Comparison of ENCODE assay signal across 6 cellular contexts in the genomic region with DNA sequence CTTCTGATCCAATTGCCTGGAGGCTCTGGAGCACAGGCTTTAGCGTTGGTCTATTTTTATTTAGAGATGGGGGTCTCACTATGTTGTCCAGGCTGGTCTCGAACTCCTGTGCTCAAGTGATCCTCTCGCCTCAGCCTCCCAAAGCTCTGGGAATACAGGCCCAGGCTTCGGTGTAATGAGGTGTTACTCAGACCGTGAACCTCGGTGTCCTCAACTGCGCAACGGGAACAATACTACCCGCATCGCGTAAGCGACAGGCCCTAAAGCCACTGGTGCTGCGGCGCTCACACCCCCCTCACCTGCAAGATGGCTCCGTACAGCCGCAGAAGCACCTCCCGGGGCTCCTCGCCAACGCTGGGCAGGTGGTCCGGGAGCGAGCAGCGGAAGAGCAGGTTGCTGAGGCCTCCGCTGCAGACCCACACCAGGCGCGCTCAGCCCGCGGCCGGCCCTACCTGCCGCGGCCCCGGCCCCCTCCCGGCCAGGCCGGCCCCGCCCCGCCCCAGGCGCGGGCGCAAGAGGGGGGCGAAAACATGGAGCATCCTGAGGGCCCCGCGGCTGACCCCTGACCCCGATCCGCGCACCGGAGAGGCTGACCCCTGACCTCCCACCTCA. TPM values are rescaled to one million over a fixed set of nuclear protein-coding genes. Genes with fewer than 3 reads are reported as not detected.
DNase-seq lines count a peak whose midpoint lies in the region; ATAC-seq and TF ChIP-seq lines count a peak whose summit lies in the region.

No MANE protein-coding gene starts in this region.

- H3K36me3 Mint-ChIP-seq in activated B cell treated with CpG ODN at 0.5 μM for 24 hours (ENCODE audit: low read depth), result peaks cover 16% of the 10 kb centered on the region

- WGBS in thyroid gland, 2 donors, result 20% methylated on average over 8 of the region's 45 CpGs; no CpG with 5 or more reads in 1 of the 2 donors

- no peaks in the 10 kb centered on the region for H3K27me3 Mint-ChIP-seq in activated B cell treated with CpG ODN at 0.5 μM for 24 hours

- intact Hi-C loops in activated B cell treated with CpG ODN at 0.5 μM for 24 hours (cut with micrococcal nuclease) (loop anchor here (1.0 to 2.0 kb wide), 9 partner anchors 19 to 239 kb away; partner anchors contain the start of genes ARSA, MAPK8IP2, NCAPH2 and PPP6R2), thyroid gland (cut with DNase I) (loop anchor here (5.0 kb wide), 1 partner anchor 60 kb away; no protein-coding TSS in a partner anchor)

- TF ChIP-seq CTCF in activated B cell treated with CpG ODN at 0.5 μM for 24 hours (IDR thresholded peaks at IDR 0.05), result no peak
- no peak for TF ChIP-seq CTCF in thyroid gland (IDR thresholded peaks at IDR 0.05)

- peak; percentile 76 for DNase-seq in activated effector memory CD4-positive, alpha-beta T cell treated with anti-CD3 and anti-CD28 coated beads, Interleukin-2, amount 50 U/mL, for 16 hours
- DNase-seq in activated effector memory CD4-positive, alpha-beta T cell treated with Interleukin-2 at 50 U/mL for 16 hours, result no peak
- DNase-seq in activated B cell treated with CpG ODN at 0.5 μM for 24 hours (no peak), thyroid gland (no peak)
- no peak for DNase-seq in activated CD4-positive, CD25-positive, alpha-beta regulatory T cell (lab: John Stamatoyannopoulos, UW)

- no peaks in the 10 kb centered on the region for H3K9me3 ChIP-seq in thyroid gland

- H3K27ac ChIP-seq in thyroid gland, result peak overlapping the region; percentile 95 to 98 (median 96)

- H3K4me1 ChIP-seq in thyroid gland, result peaks cover 13 to 35% of the 10 kb centered on the region in 2 donors

- POLR2A ChIA-PET in activated B cell treated with CpG ODN at 0.5 μM for 24 hours (lab: Charles Lee), result interaction anchor here (0.7 to 3.6 kb wide), 18 partner anchors 13 to 266 kb away, joined by 3 to 101 read pairs (median 7); partner anchors contain the start of genes KLHDC7B, LMF2, NCAPH2 and SCO2

- H3K4me3 ChIP-seq in iPS-11a (ENCODE audit: low read depth, low read length) (peak overlapping the region; percentile 81), thyroid gland (replicated peaks in 1 of 3) (peak overlapping the region; percentile 75 to 95 (median 80))

- peak overlapping the region; percentile 84 for H3K27ac Mint-ChIP-seq in activated B cell treated with CpG ODN at 0.5 μM for 24 hours

- H3K36me3 ChIP-seq in thyroid gland, result no peaks in the 10 kb centered on the region

- no peak for TF ChIP-seq POLR2A in thyroid gland (IDR thresholded peaks at IDR 0.05)

- ATAC-seq in activated B cell treated with CpG ODN at 0.5 μM for 24 hours (ENCODE audit: low read depth), result no peak

- H3K27me3 ChIP-seq in thyroid gland, result no peaks in the 10 kb centered on the region

- CTCF ChIA-PET in activated B cell treated with CpG ODN at 0.5 μM for 24 hours (lab: Charles Lee), result interaction anchor here (1.7 kb wide), 1 partner anchor 56 kb away, joined by 9 read pairs; the partner anchor contains the start of gene SCO2

- peaks cover 28% of the 10 kb centered on the region for H3K4me1 Mint-ChIP-seq in activated B cell treated with CpG ODN at 0.5 μM for 24 hours

- no peaks in the 10 kb centered on the region for H3K9me3 Mint-ChIP-seq in activated B cell treated with CpG ODN at 0.5 μM for 24 hours

- H3K4me3 Mint-ChIP-seq in activated B cell treated with CpG ODN at 0.5 μM for 24 hours, result peak overlapping the region; percentile 87

RNA-seq across cellular contexts. Expression of gene CHKB, which starts 0.6 kb away (rescaled TPM):
- total RNA-seq in activated B cell treated with CpG ODN at 0.5 μM for 24 hours (138 and 158 TPM in 2 replicates), thyroid gland (10 to 100 TPM; 49.1 to 96.9 (median 67.8) TPM)

RNA-seq across cellular contexts. Expression of gene CPT1B, which starts 3.8 kb away (rescaled TPM):
- 32.2 and 33.5 TPM in 2 replicates for total RNA-seq in activated B cell treated with CpG ODN at 0.5 μM for 24 hours
- 10 to 100 TPM in 3 of 4 donors, 1 to 10 TPM in 1; 9.7 to 38.7 (median 14.9) TPM for total RNA-seq in thyroid gland

RNA-seq across cellular contexts. Expression of gene MAPK8IP2, which starts 18.5 kb away (rescaled TPM):
- total RNA-seq in activated B cell treated with CpG ODN at 0.5 μM for 24 hours, result 0.18 and 0.20 TPM in 2 replicates
- total RNA-seq in thyroid gland, result 1 to 10 TPM in 3 of 4 donors, under 1 TPM in 1; 0.94 to 3.3 (median 1.5) TPM

RNA-seq across cellular contexts. Expression of gene SYCE3, which starts 19.3 kb away (rescaled TPM):
- total RNA-seq in activated B cell treated with CpG ODN at 0.5 μM for 24 hours (not detected in 2 replicates), thyroid gland (1 to 10 TPM in 3 of 4 donors, not detected in 1; 3.5 to 6.0 (median 4.3) TPM)

RNA-seq across cellular contexts. Expression of gene KLHDC7B, which starts 36.4 kb away (rescaled TPM):
- total RNA-seq in activated B cell treated with CpG ODN at 0.5 μM for 24 hours (4.9 and 5.2 TPM in 2 replicates), thyroid gland (under 1 TPM in 1 of 4 donors, not detected in 3; 0.27 TPM)
